Comparison of ENCODE assay signal across 8 cellular contexts in the genomic region with DNA sequence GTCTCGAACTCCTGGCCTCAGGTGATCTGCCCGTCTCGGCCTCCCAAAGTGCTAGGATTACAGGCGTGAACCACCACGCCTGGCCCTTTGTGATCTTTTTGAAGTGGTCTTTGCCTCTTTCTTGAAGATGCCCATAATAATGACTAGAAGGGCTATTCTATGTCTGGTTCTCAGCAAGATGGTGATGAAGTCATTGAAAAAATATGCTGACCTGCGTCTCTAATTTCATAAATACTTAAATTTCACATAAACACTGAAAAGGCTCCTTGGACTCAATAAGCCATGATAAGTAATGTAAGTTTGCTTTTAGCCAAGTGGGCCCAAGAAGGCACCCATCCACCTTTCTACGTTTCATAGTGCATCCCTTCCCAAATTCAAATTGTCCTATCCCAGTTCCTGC. TPM values are rescaled to one million over a fixed set of nuclear protein-coding genes. Genes with fewer than 3 reads are reported as not detected.
DNase-seq lines count a peak whose midpoint lies in the region; ATAC-seq and TF ChIP-seq lines count a peak whose summit lies in the region.

No MANE protein-coding gene starts in this region.

- H3K4me3 Mint-ChIP-seq in CD4-positive, CD25-positive, alpha-beta regulatory T cell: peak overlapping the region; percentile 95 to 99 (median 97)
- H3K4me3 Mint-ChIP-seq in nephron progenitor cell: peak overlapping the region; percentile 94

- ATAC-seq in CD4-positive, CD25-positive, alpha-beta regulatory T cell (ENCODE audit: low read depth in 2 of 2): no peak
- ATAC-seq in HG02798 (IDR thresholded peaks at IDR 0.05; ENCODE audit: poor library complexity, unreplicated experiment): no peak

- H3K4me1 Mint-ChIP-seq in CD4-positive, CD25-positive, alpha-beta regulatory T cell: peaks cover 23 to 40% (median 36%) of the 10 kb centered on the region in 4 donors
- peaks cover 31% of the 10 kb centered on the region for H3K4me1 Mint-ChIP-seq in nephron progenitor cell

- no peak for DNase-seq in CD4-positive, CD25-positive, alpha-beta regulatory T cell
- peak; percentile 49 for DNase-seq in M059J (ENCODE audit: low read depth)
- no peak for DNase-seq in nephron progenitor cell
- DNase-seq in NCI-H774 (lab: John Stamatoyannopoulos, UW): no peak
- DNase-seq in amygdala (lab: John Stamatoyannopoulos, UW): no peak
- DNase-seq in NCI-H2029 (lab: John Stamatoyannopoulos, UW): no peak

- no peaks in the 10 kb centered on the region for H3K27me3 Mint-ChIP-seq in CD4-positive, CD25-positive, alpha-beta regulatory T cell
- H3K27me3 Mint-ChIP-seq in nephron progenitor cell (ENCODE audit: low read depth, poor library complexity): peaks cover 10% of the 10 kb centered on the region

- H3K4me1 ChIP-seq in CD4-positive, CD25-positive, alpha-beta regulatory T cell (ENCODE audit: control insufficient read depth, insufficient read depth, low read length, poor library complexity, severe bottlenecking): peaks cover 29% of the 10 kb centered on the region

- no peaks in the 10 kb centered on the region for H3K27me3 ChIP-seq in CD4-positive, CD25-positive, alpha-beta regulatory T cell (ENCODE audit: control insufficient read depth, insufficient read depth, low read length)

- TF ChIP-seq CTCF in nephron progenitor cell (IDR thresholded peaks at IDR 0.05): no peak

- no peaks in the 10 kb centered on the region for H3K9me3 Mint-ChIP-seq in CD4-positive, CD25-positive, alpha-beta regulatory T cell
- peaks cover 4% of the 10 kb centered on the region for H3K9me3 Mint-ChIP-seq in nephron progenitor cell

- H3K36me3 ChIP-seq in CD4-positive, CD25-positive, alpha-beta regulatory T cell (ENCODE audit: control insufficient read depth, insufficient read depth, low read length): no peaks in the 10 kb centered on the region

- peak overlapping the region; percentile 76 for H3K4me3 ChIP-seq in CD4-positive, CD25-positive, alpha-beta regulatory T cell (ENCODE audit: low read depth, low read length)

- H3K27ac Mint-ChIP-seq in CD4-positive, CD25-positive, alpha-beta regulatory T cell: peak overlapping the region; percentile 77 to 98 (median 95)
- no peak overlapping the region for H3K27ac Mint-ChIP-seq in nephron progenitor cell

- peak overlapping the region; percentile 88 for H3K27ac ChIP-seq in CD4-positive, CD25-positive, alpha-beta regulatory T cell (ENCODE audit: insufficient read depth, low read length, poor library complexity, severe bottlenecking)
- H3K27ac ChIP-seq in cingulate gyrus (ENCODE audit: low read depth, low read length): peak overlapping the region; percentile 97

- H3K36me3 Mint-ChIP-seq in CD4-positive, CD25-positive, alpha-beta regulatory T cell: no peaks in the 10 kb centered on the region
- H3K36me3 Mint-ChIP-seq in nephron progenitor cell (ENCODE audit: low read depth): peaks cover 7% of the 10 kb centered on the region

- no peaks in the 10 kb centered on the region for H3K9me3 ChIP-seq in CD4-positive, CD25-positive, alpha-beta regulatory T cell (ENCODE audit: control insufficient read depth in 2 of 2, low read length in 2 of 2)

RNA-seq across cellular contexts. Expression of gene MAPK6, which starts 0.8 kb away (rescaled TPM):
- 49.4 TPM for total RNA-seq in CD4-positive, CD25-positive, alpha-beta regulatory T cell
- 10 to 100 TPM in 2 of 4 donors, 1 to 10 TPM in 2; 8.2 to 15.9 (median 10.4) TPM for polyA plus RNA-seq in CD4-positive, CD25-positive, alpha-beta regulatory T cell
- 65.2 and 71.6 TPM in 2 replicates for total RNA-seq in M059J (2014; rRNA removed; shearing (Covaris generic))

RNA-seq across cellular contexts. Expression of gene LEO1, which starts 46.7 kb away (rescaled TPM):
- 12.5 TPM for total RNA-seq in CD4-positive, CD25-positive, alpha-beta regulatory T cell
- 10 to 100 TPM; 16.5 to 23.9 (median 21.3) TPM for polyA plus RNA-seq in CD4-positive, CD25-positive, alpha-beta regulatory T cell
- total RNA-seq in M059J (2014; rRNA removed; shearing (Covaris generic)): 24.2 and 33.4 TPM in 2 replicates
